1 cellular context compared by ENCODE assay signal in genomic region chr22:42601879-42602465, GRCh38.
TF ChIP-seq lines count a peak whose summit lies in the region.

No MANE protein-coding gene starts in this region.

TF ChIP-seq in HepG2, 621 proteins besides CTCF, POLR2A, EP300 and RAD21 (continued from another document):
- TF ChIP-seq KDM3A (CRISPR knock-in tag; IDR thresholded peaks at IDR 0.05; ENCODE audit: low read depth) (no peak; the same call in 1 of the 2 replicates), HNF4G (IDR thresholded peaks at IDR 0.05; ENCODE audit: borderline replicate concordance, low read depth, low read length) (peak; percentile 75), HNF4G (CRISPR knock-in tag; IDR thresholded peaks at IDR 0.05; ENCODE audit: borderline replicate concordance, low read depth) (no peak), SKI (IDR thresholded peaks at IDR 0.05; ENCODE audit: partially characterized antibody) (no peak), ZNF331 (CRISPR knock-in tag; IDR thresholded peaks at IDR 0.05) (peak; percentile 67), ZNF570 (CRISPR knock-in tag; IDR thresholded peaks at IDR 0.05; ENCODE audit: borderline replicate concordance) (no peak), TFAP4 (IDR thresholded peaks at IDR 0.05; ENCODE audit: borderline replicate concordance, low read depth) (peak; percentile 79), ZNF567 (CRISPR knock-in tag; IDR thresholded peaks at IDR 0.05; ENCODE audit: borderline replicate concordance) (no peak), ZNF644 (CRISPR knock-in tag; IDR thresholded peaks at IDR 0.05; ENCODE audit: low read depth) (0 out of 2 replicates have a peak, but pooled peaks have one; percentile 21), MTA1 (CRISPR knock-in tag; IDR thresholded peaks at IDR 0.05; ENCODE audit: borderline replicate concordance) (0 out of 2 replicates have a peak, but pooled peaks have one; percentile 35), ZSCAN22 (CRISPR knock-in tag; IDR thresholded peaks at IDR 0.05) (no peak), ZNF296 (CRISPR knock-in tag; conservative IDR thresholded peaks at IDR 0.05) (no peak), SETDB1 (CRISPR knock-in tag; IDR thresholded peaks at IDR 0.05; ENCODE audit: borderline replicate concordance) (no peak), ZNF674 (CRISPR knock-in tag; IDR thresholded peaks at IDR 0.05; ENCODE audit: low read depth) (no peak), ZNF562 (CRISPR knock-in tag; IDR thresholded peaks at IDR 0.05; ENCODE audit: borderline replicate concordance) (no peak), HDAC6 (IDR thresholded peaks at IDR 0.05; ENCODE audit: low read depth, low read length) (no peak), SPEN (CRISPR knock-in tag; IDR thresholded peaks at IDR 0.05; ENCODE audit: low read depth) (peak; percentile 59; the same call in 1 of the 2 replicates), SP5 (CRISPR knock-in tag; IDR thresholded peaks at IDR 0.05; ENCODE audit: borderline replicate concordance, low read depth) (peak; percentile 45; the same call in 1 of the 2 replicates), ZNF121 (CRISPR knock-in tag; IDR thresholded peaks at IDR 0.05) (no peak), GATAD1 (CRISPR knock-in tag; IDR thresholded peaks at IDR 0.05) (no peak), ZNF275 (CRISPR knock-in tag; IDR thresholded peaks at IDR 0.05; ENCODE audit: borderline replicate concordance) (no peak), MIER3 (CRISPR knock-in tag; IDR thresholded peaks at IDR 0.05; ENCODE audit: borderline replicate concordance) (peak; percentile 51; the same call in 1 of the 2 replicates), ZBTB7B (CRISPR knock-in tag; IDR thresholded peaks at IDR 0.05) (peak; percentile 52; the same call in 1 of the 2 replicates), SRY (CRISPR knock-in tag; IDR thresholded peaks at IDR 0.05) (peak; percentile 79; the same call in 1 of the 2 replicates), BRF2 (CRISPR knock-in tag; IDR thresholded peaks at IDR 0.05) (no peak), BRCA1 (CRISPR knock-in tag; IDR thresholded peaks at IDR 0.05) (no peak), ZNF263 (CRISPR knock-in tag; IDR thresholded peaks at IDR 0.05) (0 out of 2 replicates have a peak, but pooled peaks have one; percentile 8), PRDM4 (CRISPR knock-in tag; IDR thresholded peaks at IDR 0.05; ENCODE audit: borderline replicate concordance) (no peak), MYC (CRISPR knock-in tag; IDR thresholded peaks at IDR 0.05; ENCODE audit: borderline replicate concordance) (peak; percentile 89), ZGPAT (CRISPR knock-in tag; IDR thresholded peaks at IDR 0.05) (peak; percentile 46; the same call in 1 of the 2 replicates), RXRB (CRISPR knock-in tag; IDR thresholded peaks at IDR 0.05; ENCODE audit: borderline replicate concordance) (0 out of 2 replicates have a peak, but pooled peaks have one; percentile 46), RBM39 (IDR thresholded peaks at IDR 0.05; ENCODE audit: low read depth, low read length, poor library complexity, severe bottlenecking) (no peak), ZNF724P (CRISPR knock-in tag; IDR thresholded peaks at IDR 0.05; ENCODE audit: borderline replicate concordance) (no peak), HNF1A (IDR thresholded peaks at IDR 0.05; ENCODE audit: low read depth) (no peak), HNF1A (CRISPR knock-in tag; IDR thresholded peaks at IDR 0.05; ENCODE audit: borderline replicate concordance) (no peak; the same call in 1 of the 2 replicates), HDAC1 (CRISPR knock-in tag; IDR thresholded peaks at IDR 0.05) (peak; percentile 89), ZNF775 (CRISPR knock-in tag; IDR thresholded peaks at IDR 0.05; ENCODE audit: borderline replicate concordance) (peak; percentile 69), NFKBIZ (CRISPR knock-in tag; IDR thresholded peaks at IDR 0.05) (no peak), ZNF766 (CRISPR knock-in tag; IDR thresholded peaks at IDR 0.05; ENCODE audit: borderline replicate concordance) (no peak), TEAD3 (CRISPR knock-in tag; optimal IDR thresholded peaks at IDR 0.05; ENCODE audit: borderline replicate concordance) (peak; percentile 49), ZNF256 (CRISPR knock-in tag; conservative IDR thresholded peaks at IDR 0.05) (no peak), GZF1 (CRISPR knock-in tag; IDR thresholded peaks at IDR 0.05) (no peak), NBN (conservative IDR thresholded peaks at IDR 0.05) (no peak), ZBTB38 (CRISPR knock-in tag; IDR thresholded peaks at IDR 0.05) (peak; percentile 89), MAX (IDR thresholded peaks at IDR 0.05) (peak; percentile 91), HNRNPUL1 (IDR thresholded peaks at IDR 0.05; ENCODE audit: low read depth, low read length) (no peak), TBP (CRISPR knock-in tag; IDR thresholded peaks at IDR 0.05) (no peak), RARG (CRISPR knock-in tag; IDR thresholded peaks at IDR 0.05; ENCODE audit: low read depth) (no peak), ZNF598 (CRISPR knock-in tag; IDR thresholded peaks at IDR 0.05; ENCODE audit: borderline replicate concordance) (0 out of 2 replicates have a peak, but pooled peaks have one; percentile 32), ATF1 (CRISPR knock-in tag; IDR thresholded peaks at IDR 0.05) (no peak), AKAP8 (CRISPR knock-in tag; IDR thresholded peaks at IDR 0.05) (no peak), RFX1 (IDR thresholded peaks at IDR 0.05) (no peak), ZNF343 (CRISPR knock-in tag; IDR thresholded peaks at IDR 0.05) (no peak)
